Comparison of ENCODE assay signal across 1 cellular context in the genomic region with DNA sequence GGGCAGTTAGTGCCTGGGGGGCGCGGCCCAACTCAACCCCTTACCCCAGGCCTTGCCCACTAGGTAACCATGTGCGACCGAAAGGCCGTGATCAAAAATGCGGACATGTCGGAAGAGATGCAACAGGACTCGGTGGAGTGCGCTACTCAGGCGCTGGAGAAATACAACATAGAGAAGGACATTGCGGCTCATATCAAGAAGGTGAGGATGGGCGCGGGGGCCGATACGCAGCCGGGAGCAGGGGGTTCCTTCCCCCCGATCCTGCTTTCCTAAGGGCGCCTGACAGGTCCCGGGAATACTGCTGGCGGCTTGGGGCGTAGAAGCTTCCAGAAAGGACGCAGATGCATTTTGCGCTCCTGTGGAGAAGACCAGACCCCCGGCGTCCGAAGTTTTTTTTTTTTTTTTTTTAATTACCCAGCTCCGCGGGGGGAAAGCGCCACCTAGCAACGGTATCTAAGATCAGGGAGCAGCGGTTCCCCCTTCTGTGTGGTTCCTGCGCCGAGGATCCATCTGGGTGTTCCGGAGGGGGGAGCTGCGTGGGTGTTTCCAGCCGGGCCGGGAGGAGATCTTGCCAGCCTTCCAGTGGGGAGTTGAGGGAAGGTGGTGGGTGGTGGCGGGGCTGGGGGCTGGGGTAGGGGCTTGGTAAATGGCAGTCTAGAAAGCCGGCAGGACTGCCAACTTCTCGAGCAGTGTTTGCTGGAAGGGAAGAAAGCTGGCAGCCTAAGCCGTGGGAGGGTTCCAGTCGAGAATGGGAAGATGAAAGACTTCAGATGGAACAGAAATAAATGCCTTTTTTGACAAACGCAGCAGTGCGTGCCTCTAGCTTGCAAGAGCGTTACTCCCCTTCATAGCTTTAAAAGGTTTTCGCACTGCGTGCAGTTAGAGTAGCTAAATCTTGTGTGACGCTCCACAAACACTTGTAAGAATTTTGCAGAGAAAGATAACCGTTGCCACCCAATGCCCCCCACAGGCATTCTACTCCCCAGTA.
TF ChIP-seq lines count a peak whose summit lies in the region.

No MANE protein-coding gene starts in this region.

TF ChIP-seq in K562, 482 proteins besides CTCF, POLR2A, EP300 and RAD21 (continued from another document):
- TF ChIP-seq VEZF1 (CRISPR knock-in tag; IDR thresholded peaks at IDR 0.05) = peak; percentile 90
- TF ChIP-seq NFXL1 (CRISPR knock-in tag; IDR thresholded peaks at IDR 0.05) = no peak
- no peak for TF ChIP-seq OTX1 (CRISPR knock-in tag; IDR thresholded peaks at IDR 0.05)
- TF ChIP-seq NCOA6 (IDR thresholded peaks at IDR 0.05) = no peak
- TF ChIP-seq ZNF75A (CRISPR knock-in tag; IDR thresholded peaks at IDR 0.05) = no peak
- TF ChIP-seq TEAD2 (tag; IDR thresholded peaks at IDR 0.05) = no peak
- no peak for TF ChIP-seq GTF3C2 (IDR thresholded peaks at IDR 0.05; ENCODE audit: borderline replicate concordance, extremely low read depth, insufficient read length)
- TF ChIP-seq CCAR2 (IDR thresholded peaks at IDR 0.05; ENCODE audit: low read depth, low read length) = no peak
- no peak for TF ChIP-seq TCF3 (CRISPR knock-in tag; IDR thresholded peaks at IDR 0.05)
- peak; percentile 78 for TF ChIP-seq GATA2 (CRISPR knock-in tag; IDR thresholded peaks at IDR 0.05)
- no peak for TF ChIP-seq ZNF24 (IDR thresholded peaks at IDR 0.05)
- peak; percentile 58; the same call in 1 of the 2 replicates for TF ChIP-seq NKRF (IDR thresholded peaks at IDR 0.05; ENCODE audit: borderline replicate concordance)
- peak; percentile 19; the same call in 1 of the 2 replicates for TF ChIP-seq JUND (IDR thresholded peaks at IDR 0.05; ENCODE audit: borderline replicate concordance, low read depth, low read length)
- no peak; the same call in 2 of the 3 replicates for TF ChIP-seq JUND (tag; IDR thresholded peaks at IDR 0.05; ENCODE audit: borderline replicate concordance, low read depth, low read length)
- TF ChIP-seq, protein P1, sequence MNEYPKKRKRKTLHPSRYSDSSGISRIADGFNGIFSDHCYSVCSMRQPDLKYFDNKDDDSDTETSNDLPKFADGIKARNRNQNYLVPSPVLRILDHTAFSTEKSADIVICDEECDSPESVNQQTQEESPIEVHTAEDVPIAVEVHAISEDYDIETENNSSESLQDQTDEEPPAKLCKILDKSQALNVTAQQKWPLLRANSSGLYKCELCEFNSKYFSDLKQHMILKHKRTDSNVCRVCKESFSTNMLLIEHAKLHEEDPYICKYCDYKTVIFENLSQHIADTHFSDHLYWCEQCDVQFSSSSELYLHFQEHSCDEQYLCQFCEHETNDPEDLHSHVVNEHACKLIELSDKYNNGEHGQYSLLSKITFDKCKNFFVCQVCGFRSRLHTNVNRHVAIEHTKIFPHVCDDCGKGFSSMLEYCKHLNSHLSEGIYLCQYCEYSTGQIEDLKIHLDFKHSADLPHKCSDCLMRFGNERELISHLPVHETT (CRISPR knock-in tag; conservative IDR thresholded peaks at IDR 0.05 in 1 of 2, IDR thresholded peaks at IDR 0.05 in 1 of 2) = 0 out of 4 replicates have a peak, but pooled peaks of 1 of the 2 experiments have one; percentile 38
- TF ChIP-seq ZNF780A (CRISPR knock-in tag; IDR thresholded peaks at IDR 0.05) = no peak
- TF ChIP-seq ZNF347 (CRISPR knock-in tag; IDR thresholded peaks at IDR 0.05; ENCODE audit: low read depth) = no peak
- TF ChIP-seq PURB (CRISPR knock-in tag; IDR thresholded peaks at IDR 0.05; ENCODE audit: low read depth) = no peak
- TF ChIP-seq HDAC1 (IDR thresholded peaks at IDR 0.05) = no peak
- TF ChIP-seq ATF1 (CRISPR knock-in tag; IDR thresholded peaks at IDR 0.05) = no peak
- TF ChIP-seq ATF1 (tag; IDR thresholded peaks at IDR 0.05) = no peak
- TF ChIP-seq ZNF436 (CRISPR knock-in tag; IDR thresholded peaks at IDR 0.05) = no peak
- peak; percentile 86 for TF ChIP-seq RFX1 (IDR thresholded peaks at IDR 0.05)
- TF ChIP-seq TEAD1 (CRISPR knock-in tag; IDR thresholded peaks at IDR 0.05) = no peak
- peak in 1 of 3 experiments; percentile 6 for TF ChIP-seq YY1 (IDR thresholded peaks at IDR 0.05; ENCODE audit: borderline replicate concordance in 1 of 3, control insufficient read depth in 1 of 3, extremely low read depth in 1 of 3, insufficient read depth in 3 of 3, insufficient read length in 1 of 3, insufficient replicate concordance in 2 of 3, low read depth in 1 of 3, low read length in 2 of 3)
- no peak for TF ChIP-seq MXI1 (IDR thresholded peaks at IDR 0.05; ENCODE audit: low read depth, low read length)
- TF ChIP-seq SIN3A (IDR thresholded peaks at IDR 0.05; ENCODE audit: borderline replicate concordance in 2 of 2, control insufficient read depth in 1 of 2, low read depth in 2 of 2, low read length in 2 of 2) = peak; percentile 25 to 54; a peak in 2 of 4 replicates
- no peak for TF ChIP-seq ZNF212 (CRISPR knock-in tag; IDR thresholded peaks at IDR 0.05)
- TF ChIP-seq EGR1 (conservative IDR thresholded peaks at IDR 0.05) = peak; percentile 87
- no peak for TF ChIP-seq RHOXF2B (CRISPR knock-in tag; conservative IDR thresholded peaks at IDR 0.05)
- no peak for TF ChIP-seq MEIS2 (IDR thresholded peaks at IDR 0.05; ENCODE audit: partially characterized antibody)
- TF ChIP-seq, protein P2, sequence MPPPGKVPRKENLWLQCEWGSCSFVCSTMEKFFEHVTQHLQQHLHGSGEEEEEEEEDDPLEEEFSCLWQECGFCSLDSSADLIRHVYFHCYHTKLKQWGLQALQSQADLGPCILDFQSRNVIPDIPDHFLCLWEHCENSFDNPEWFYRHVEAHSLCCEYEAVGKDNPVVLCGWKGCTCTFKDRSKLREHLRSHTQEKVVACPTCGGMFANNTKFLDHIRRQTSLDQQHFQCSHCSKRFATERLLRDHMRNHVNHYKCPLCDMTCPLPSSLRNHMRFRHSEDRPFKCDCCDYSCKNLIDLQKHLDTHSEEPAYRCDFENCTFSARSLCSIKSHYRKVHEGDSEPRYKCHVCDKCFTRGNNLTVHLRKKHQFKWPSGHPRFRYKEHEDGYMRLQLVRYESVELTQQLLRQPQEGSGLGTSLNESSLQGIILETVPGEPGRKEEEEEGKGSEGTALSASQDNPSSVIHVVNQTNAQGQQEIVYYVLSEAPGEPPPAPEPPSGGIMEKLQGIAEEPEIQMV (tag; conservative IDR thresholded peaks at IDR 0.05; ENCODE audit: low read depth) = no peak
